27 cellular contexts compared by ENCODE assay signal in the genomic region with DNA sequence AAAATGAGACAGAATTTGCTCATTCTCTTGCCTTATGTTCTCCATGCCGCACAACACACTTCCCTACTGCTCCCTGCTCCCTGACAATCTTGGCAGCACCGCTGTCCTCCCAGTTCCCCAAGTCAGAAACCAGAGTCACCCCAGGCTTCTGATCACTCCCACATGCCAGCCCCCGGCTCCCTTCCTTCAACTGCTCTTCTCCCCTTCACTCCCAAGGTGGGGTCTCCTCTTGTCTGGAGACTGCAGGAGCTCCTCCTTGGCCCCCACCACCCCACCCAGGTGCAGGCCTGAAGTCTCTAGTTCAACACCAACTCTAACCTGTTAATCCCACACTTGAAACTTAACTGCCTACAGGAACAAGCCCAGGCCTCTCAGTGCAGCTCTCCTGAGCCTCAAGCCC. TPM values are rescaled to one million over a fixed set of nuclear protein-coding genes. Genes with fewer than 3 reads are reported as not detected.
A peak's percentile ranks its signal among the peaks of the same experiment; 100 is the strongest.
DNase-seq lines count a peak whose midpoint lies in the region; ATAC-seq, FAIRE-seq and TF ChIP-seq lines count a peak whose summit lies in the region.
"Had no signal": no experiment of that assay in that cellular context is flagged by ENCODE, and none has a peak within 500 bp of the region (broad histone marks: within the 10 kb centered on the region; RNA-seq: fewer than 3 reads in every experiment).

No MANE protein-coding gene starts in this region.

- peaks cover 12% of the 10 kb centered on the region for H3K4me1 Mint-ChIP-seq in activated naive CD4-positive, alpha-beta T cell treated with anti-CD3 and anti-CD28 coated beads, Interleukin-2, amount 50 U/mL, for 24 hours
- H3K4me1 Mint-ChIP-seq in endothelial cell (ENCODE audit: unreplicated experiment) = no peaks in the 10 kb centered on the region

- POLR2A ChIA-PET in RWPE1 (lab: Yijun Ruan, JAX; ENCODE audit: low non-redundant PET) = no interaction called here

- H3K9me3 ChIP-seq in sigmoid colon (no peaks in the 10 kb centered on the region), pancreas (no peaks in the 10 kb centered on the region), tibial nerve (no peaks in the 10 kb centered on the region)
- H3K9me3 ChIP-seq: BE2C, Caco-2, HAP-1, left lung, upper lobe of right lung had no signal

- intact Hi-C loops in sigmoid colon (cut with DNase I) = no loop called here
- intact Hi-C loops in pancreas (cut with DNase I) = no loop called here

- H3K27me3 ChIP-seq in sigmoid colon (no peaks in the 10 kb centered on the region), pancreas (no peaks in the 10 kb centered on the region), tibial nerve (no peaks in the 10 kb centered on the region)
- H3K27me3 ChIP-seq: BE2C, left lung, upper lobe of right lung had no signal

- CTCF ChIA-PET in RWPE1 (lab: Yijun Ruan, JAX) = no interaction called here

- H3K4me1 ChIP-seq in sigmoid colon (peaks cover 0 to 13% (median 11%) of the 10 kb centered on the region in 4 donors), pancreas (no peaks in the 10 kb centered on the region), tibial nerve (peaks cover 0 to 16% (median under 1%) of the 10 kb centered on the region in 4 donors)
- H3K4me1 ChIP-seq: Caco-2, HAP-1, left lung, upper lobe of right lung had no signal

- no peak for DNase-seq in activated naive CD4-positive, alpha-beta T cell treated with Interleukin-2 at 50 U/mL for 16 hours
- no peak for DNase-seq in RWPE1 (ENCODE audit: low spot score)
- DNase-seq in endothelial cell (ENCODE audit: low spot score) = no peak
- DNase-seq in sigmoid colon = peak; percentile 26
- no peak for DNase-seq in pancreas
- no peak for DNase-seq in tibial nerve (ENCODE audit: low spot score in 2 of 2)
- no peak for DNase-seq in NCI-H446 (lab: John Stamatoyannopoulos, UW)
- DNase-seq: activated CD8-positive, alpha-beta T cell treated with anti-CD3 and anti-CD28 coated beads, Interleukin-2, amount 10 ng/mL, durations not matched to agents 7 days and 5 days; activated gamma-delta T cell treated with Interleukin-2 at 50 U/mL for 16 hours; BE2C; Caco-2; hippocampal formation; left lung; NCI-H1105; NCI-H2029 treated with DMSO at 0.1 percent for 48 hours; NCI-H2227 treated with DMSO at 0.1 percent for 48 hours; NCI-H774; retina; stimulated activated CD4-positive, alpha-beta T cell treated with anti-CD3 and anti-CD28 coated beads, Interleukin-2, amount 100 ng/mL, for 24 hours; upper lobe of right lung had no signal

- no peak for TF ChIP-seq POLR2A in sigmoid colon (IDR thresholded peaks at IDR 0.05)
- no peak for TF ChIP-seq POLR2A in tibial nerve (IDR thresholded peaks at IDR 0.05)

- no peak overlapping the region for H3K4me3 ChIP-seq in sigmoid colon
- H3K4me3 ChIP-seq in pancreas = no peak overlapping the region
- no peak overlapping the region for H3K4me3 ChIP-seq in tibial nerve
- H3K4me3 ChIP-seq: HAP-1, left lung, upper lobe of right lung had no signal

- TF ChIP-seq EP300 in sigmoid colon (IDR thresholded peaks at IDR 0.05) (no peak), tibial nerve (IDR thresholded peaks at IDR 0.05) (no peak)

- TF ChIP-seq CTCF in RWPE1 (conservative IDR thresholded peaks at IDR 0.05; ENCODE audit: low read depth) (no peak), endothelial cell (IDR thresholded peaks at IDR 0.05; ENCODE audit: unreplicated experiment) (no peak), sigmoid colon (IDR thresholded peaks at IDR 0.05) (no peak), pancreas (IDR thresholded peaks at IDR 0.05) (no peak), tibial nerve (IDR thresholded peaks at IDR 0.05) (no peak)

- H3K4me3 Mint-ChIP-seq in activated naive CD4-positive, alpha-beta T cell treated with anti-CD3 and anti-CD28 coated beads, Interleukin-2, amount 50 U/mL, for 24 hours = no peak overlapping the region
- peak overlapping the region; percentile 68 for H3K4me3 Mint-ChIP-seq in endothelial cell (ENCODE audit: unreplicated experiment)
- H3K4me3 Mint-ChIP-seq: activated CD8-positive, alpha-beta T cell treated with anti-CD3 and anti-CD28 coated beads, Interleukin-2, amount 10 ng/mL, durations not matched to agents 7 days and 5 days; dendritic cell treated with granulocyte-macrophage colony-stimulating factor and Interleukin-4, amounts not matched to agents 40 ng/mL and 50 ng/mL, for 4 days had no signal

- peak overlapping the region; percentile 39 for H3K27ac ChIP-seq in RWPE1
- H3K27ac ChIP-seq in sigmoid colon = no peak overlapping the region
- no peak overlapping the region for H3K27ac ChIP-seq in pancreas
- H3K27ac ChIP-seq in tibial nerve = no peak overlapping the region
- H3K27ac ChIP-seq: left lung, upper lobe of right lung had no signal

- H3K36me3 ChIP-seq in sigmoid colon = peaks cover 46 to 94% (median 67%) of the 10 kb centered on the region in 4 donors
- H3K36me3 ChIP-seq in pancreas = peaks cover 8 to 58% (median 50%) of the 10 kb centered on the region in 3 donors
- H3K36me3 ChIP-seq in tibial nerve = peaks cover 16 to 93% (median 53%) of the 10 kb centered on the region in 3 donors

- H3K9me3 Mint-ChIP-seq in activated naive CD4-positive, alpha-beta T cell treated with anti-CD3 and anti-CD28 coated beads, Interleukin-2, amount 50 U/mL, for 24 hours = no peaks in the 10 kb centered on the region
- H3K9me3 Mint-ChIP-seq in endothelial cell (ENCODE audit: unreplicated experiment) = no peaks in the 10 kb centered on the region
- H3K9me3 Mint-ChIP-seq: dendritic cell treated with granulocyte-macrophage colony-stimulating factor and Interleukin-4, amounts not matched to agents 40 ng/mL and 50 ng/mL, for 4 days had no signal

- H3K27ac Mint-ChIP-seq in activated naive CD4-positive, alpha-beta T cell treated with anti-CD3 and anti-CD28 coated beads, Interleukin-2, amount 50 U/mL, for 24 hours = peak overlapping the region; percentile 72
- H3K27ac Mint-ChIP-seq in endothelial cell (ENCODE audit: unreplicated experiment) = peak overlapping the region; percentile 48
- H3K27ac Mint-ChIP-seq: activated CD8-positive, alpha-beta T cell treated with anti-CD3 and anti-CD28 coated beads, Interleukin-2, amount 10 ng/mL, durations not matched to agents 7 days and 5 days; dendritic cell treated with granulocyte-macrophage colony-stimulating factor and Interleukin-4, amounts not matched to agents 40 ng/mL and 50 ng/mL, for 4 days had no signal

- no peak for ATAC-seq in pancreas
- ATAC-seq: activated CD4-positive, CD25-positive, alpha-beta regulatory T cell treated with anti-CD3 and anti-CD28 coated beads, Interleukin-2, amount 50 U/mL, for 24 hours; activated CD8-positive, alpha-beta T cell treated with anti-CD3 and anti-CD28 coated beads, Interleukin-2, amount 10 ng/mL, durations not matched to agents 7 days and 5 days; left lung; upper lobe of right lung had no signal

- no peak for FAIRE-seq in pancreas (lab: Jason Lieb, UNC)
- FAIRE-seq: endometrium, frontal cortex, G401.6 had no signal

- WGBS in sigmoid colon, 2 donors = 96 to 100% methylated on average over 3 of the region's 3 CpGs
- 97 to 98% methylated on average over 3 of the region's 3 CpGs for WGBS in pancreas, 2 donors
- WGBS in tibial nerve, 2 donors = 95 to 98% methylated on average over 3 of the region's 3 CpGs

- H3K36me3 Mint-ChIP-seq in activated naive CD4-positive, alpha-beta T cell treated with anti-CD3 and anti-CD28 coated beads, Interleukin-2, amount 50 U/mL, for 24 hours = peaks cover 22% of the 10 kb centered on the region
- peaks cover 43% of the 10 kb centered on the region for H3K36me3 Mint-ChIP-seq in endothelial cell (ENCODE audit: low read depth, unreplicated experiment)

- no peaks in the 10 kb centered on the region for H3K27me3 Mint-ChIP-seq in activated naive CD4-positive, alpha-beta T cell treated with anti-CD3 and anti-CD28 coated beads, Interleukin-2, amount 50 U/mL, for 24 hours
- peaks cover 10% of the 10 kb centered on the region for H3K27me3 Mint-ChIP-seq in endothelial cell (ENCODE audit: unreplicated experiment)
- H3K27me3 Mint-ChIP-seq: dendritic cell treated with granulocyte-macrophage colony-stimulating factor and Interleukin-4, amounts not matched to agents 40 ng/mL and 50 ng/mL, for 4 days had no signal

RNA-seq across cellular contexts. Expression of a gene that starts 16.8 kb away (rescaled TPM):
- total RNA-seq in endothelial cell (ENCODE audit: unreplicated experiment) (36.5 TPM), sigmoid colon (10 to 100 TPM; 15.0 to 43.8 (median 21.4) TPM), pancreas (10 to 100 TPM; 14.7 to 23.1 (median 16.5) TPM), tibial nerve (10 to 100 TPM; 26.4 to 58.5 (median 55.9) TPM)
- polyA plus RNA-seq in sigmoid colon (10 to 100 TPM; 11.4 to 19.8 (median 11.6) TPM), pancreas (10 to 100 TPM; 23.5 to 25.9 TPM)

RNA-seq across cellular contexts. Expression of a gene that starts 22.4 kb away (rescaled TPM):
- total RNA-seq in endothelial cell (ENCODE audit: unreplicated experiment) (160 TPM), sigmoid colon (100 to 1,000 TPM in 2 of 4 donors, 10 to 100 TPM in 2; 90.5 to 145 (median 101) TPM), pancreas (10 to 100 TPM; 32.7 to 74.8 (median 47.7) TPM), tibial nerve (100 to 1,000 TPM; 170 to 248 (median 183) TPM)
- polyA plus RNA-seq in sigmoid colon (10 to 100 TPM; 15.0 to 67.5 (median 22.8) TPM), pancreas (100 to 1,000 TPM; 167 to 239 TPM)

RNA-seq across cellular contexts. Expression of a gene that starts 53.3 kb away (rescaled TPM):
- total RNA-seq in endothelial cell (ENCODE audit: unreplicated experiment) (79.0 TPM), sigmoid colon (10 to 100 TPM; 16.3 to 49.6 (median 28.4) TPM), pancreas (10 to 100 TPM; 11.0 to 20.7 (median 15.7) TPM), tibial nerve (100 to 1,000 TPM in 1 of 4 donors, 10 to 100 TPM in 3; 31.5 to 108 (median 46.3) TPM)
- polyA plus RNA-seq in sigmoid colon (10 to 100 TPM in 1 of 3 donors, 1 to 10 TPM in 2; 7.8 to 18.3 (median 9.2) TPM), pancreas (10 to 100 TPM; 15.5 to 23.2 TPM)
